2 cellular contexts compared by ENCODE assay signal in the genomic region with DNA sequence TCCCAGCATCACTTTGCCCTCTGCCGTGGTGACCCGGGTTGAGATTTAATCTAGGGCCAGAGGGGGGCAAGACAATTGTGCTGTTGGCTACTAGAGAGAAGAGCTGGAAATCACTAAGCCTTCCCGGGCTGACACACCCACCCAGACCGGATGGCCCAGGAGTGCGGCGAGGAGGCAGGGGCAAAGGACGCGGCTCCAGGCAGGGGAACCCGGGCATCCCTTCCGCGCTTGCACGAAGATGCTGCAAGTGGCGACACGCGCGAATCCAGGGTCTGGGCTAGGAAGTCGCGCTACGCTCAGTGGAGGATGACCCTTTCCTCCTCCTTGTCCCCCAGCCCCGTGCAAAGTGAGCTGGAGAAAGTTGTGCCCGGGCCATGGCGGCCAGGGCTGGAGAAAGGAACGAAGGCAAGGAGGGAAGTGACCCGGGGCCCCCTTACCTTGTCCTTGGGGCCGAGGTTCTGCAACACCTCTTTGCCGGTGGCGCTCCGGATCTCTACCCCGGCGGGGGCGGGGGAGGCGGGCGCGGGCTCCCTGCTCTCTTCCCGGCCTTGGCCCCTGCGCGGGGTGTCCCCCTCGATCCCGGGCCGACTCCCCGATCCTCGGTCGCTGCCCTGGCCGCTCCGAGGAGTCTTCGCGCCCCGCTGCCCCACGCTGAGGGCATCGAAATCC.
TF ChIP-seq lines count a peak whose summit lies in the region.

No MANE protein-coding gene starts in this region.

TF ChIP-seq in liver, 16 proteins besides CTCF, POLR2A, EP300 and RAD21 (continued from another document):
- TF ChIP-seq EGR1 (IDR thresholded peaks at IDR 0.05; ENCODE audit: low read depth in 2 of 2) (no peak), JUND (IDR thresholded peaks at IDR 0.05) (no peak), FOXA2 (IDR thresholded peaks at IDR 0.05) (no peak), RXRA (IDR thresholded peaks at IDR 0.05) (no peak), TAF1 (conservative IDR thresholded peaks at IDR 0.05) (no peak), HNF4A (conservative IDR thresholded peaks at IDR 0.05) (no peak), NR2F2 (IDR thresholded peaks at IDR 0.05) (no peak), FOXA1 (IDR thresholded peaks at IDR 0.05) (no peak), YY1 (IDR thresholded peaks at IDR 0.05) (no peak), HNF4G (IDR thresholded peaks at IDR 0.05) (no peak), SP1 (IDR thresholded peaks at IDR 0.05) (no peak)
- TF ChIP-seq, protein P1, sequence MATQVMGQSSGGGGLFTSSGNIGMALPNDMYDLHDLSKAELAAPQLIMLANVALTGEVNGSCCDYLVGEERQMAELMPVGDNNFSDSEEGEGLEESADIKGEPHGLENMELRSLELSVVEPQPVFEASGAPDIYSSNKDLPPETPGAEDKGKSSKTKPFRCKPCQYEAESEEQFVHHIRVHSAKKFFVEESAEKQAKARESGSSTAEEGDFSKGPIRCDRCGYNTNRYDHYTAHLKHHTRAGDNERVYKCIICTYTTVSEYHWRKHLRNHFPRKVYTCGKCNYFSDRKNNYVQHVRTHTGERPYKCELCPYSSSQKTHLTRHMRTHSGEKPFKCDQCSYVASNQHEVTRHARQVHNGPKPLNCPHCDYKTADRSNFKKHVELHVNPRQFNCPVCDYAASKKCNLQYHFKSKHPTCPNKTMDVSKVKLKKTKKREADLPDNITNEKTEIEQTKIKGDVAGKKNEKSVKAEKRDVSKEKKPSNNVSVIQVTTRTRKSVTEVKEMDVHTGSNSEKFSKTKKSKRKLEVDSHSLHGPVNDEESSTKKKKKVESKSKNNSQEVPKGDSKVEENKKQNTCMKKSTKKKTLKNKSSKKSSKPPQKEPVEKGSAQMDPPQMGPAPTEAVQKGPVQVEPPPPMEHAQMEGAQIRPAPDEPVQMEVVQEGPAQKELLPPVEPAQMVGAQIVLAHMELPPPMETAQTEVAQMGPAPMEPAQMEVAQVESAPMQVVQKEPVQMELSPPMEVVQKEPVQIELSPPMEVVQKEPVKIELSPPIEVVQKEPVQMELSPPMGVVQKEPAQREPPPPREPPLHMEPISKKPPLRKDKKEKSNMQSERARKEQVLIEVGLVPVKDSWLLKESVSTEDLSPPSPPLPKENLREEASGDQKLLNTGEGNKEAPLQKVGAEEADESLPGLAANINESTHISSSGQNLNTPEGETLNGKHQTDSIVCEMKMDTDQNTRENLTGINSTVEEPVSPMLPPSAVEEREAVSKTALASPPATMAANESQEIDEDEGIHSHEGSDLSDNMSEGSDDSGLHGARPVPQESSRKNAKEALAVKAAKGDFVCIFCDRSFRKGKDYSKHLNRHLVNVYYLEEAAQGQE (IDR thresholded peaks at IDR 0.05) = no peak
- TF ChIP-seq, protein P2, sequence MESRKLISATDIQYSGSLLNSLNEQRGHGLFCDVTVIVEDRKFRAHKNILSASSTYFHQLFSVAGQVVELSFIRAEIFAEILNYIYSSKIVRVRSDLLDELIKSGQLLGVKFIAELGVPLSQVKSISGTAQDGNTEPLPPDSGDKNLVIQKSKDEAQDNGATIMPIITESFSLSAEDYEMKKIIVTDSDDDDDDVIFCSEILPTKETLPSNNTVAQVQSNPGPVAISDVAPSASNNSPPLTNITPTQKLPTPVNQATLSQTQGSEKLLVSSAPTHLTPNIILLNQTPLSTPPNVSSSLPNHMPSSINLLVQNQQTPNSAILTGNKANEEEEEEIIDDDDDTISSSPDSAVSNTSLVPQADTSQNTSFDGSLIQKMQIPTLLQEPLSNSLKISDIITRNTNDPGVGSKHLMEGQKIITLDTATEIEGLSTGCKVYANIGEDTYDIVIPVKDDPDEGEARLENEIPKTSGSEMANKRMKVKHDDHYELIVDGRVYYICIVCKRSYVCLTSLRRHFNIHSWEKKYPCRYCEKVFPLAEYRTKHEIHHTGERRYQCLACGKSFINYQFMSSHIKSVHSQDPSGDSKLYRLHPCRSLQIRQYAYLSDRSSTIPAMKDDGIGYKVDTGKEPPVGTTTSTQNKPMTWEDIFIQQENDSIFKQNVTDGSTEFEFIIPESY (IDR thresholded peaks at IDR 0.05) = no peak
- TF ChIP-seq, protein P3, sequence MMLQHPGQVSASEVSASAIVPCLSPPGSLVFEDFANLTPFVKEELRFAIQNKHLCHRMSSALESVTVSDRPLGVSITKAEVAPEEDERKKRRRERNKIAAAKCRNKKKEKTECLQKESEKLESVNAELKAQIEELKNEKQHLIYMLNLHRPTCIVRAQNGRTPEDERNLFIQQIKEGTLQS (IDR thresholded peaks at IDR 0.05) = no peak
- TF ChIP-seq, protein P4, sequence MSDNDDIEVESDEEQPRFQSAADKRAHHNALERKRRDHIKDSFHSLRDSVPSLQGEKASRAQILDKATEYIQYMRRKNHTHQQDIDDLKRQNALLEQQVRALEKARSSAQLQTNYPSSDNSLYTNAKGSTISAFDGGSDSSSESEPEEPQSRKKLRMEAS (IDR thresholded peaks at IDR 0.05) = no peak

TF ChIP-seq in HepG2, 621 proteins besides CTCF, POLR2A, EP300 and RAD21:
- TF ChIP-seq ZNF598 (CRISPR knock-in tag; IDR thresholded peaks at IDR 0.05; ENCODE audit: borderline replicate concordance) = no peak
- no peak for TF ChIP-seq PRMT3 (CRISPR knock-in tag; IDR thresholded peaks at IDR 0.05; ENCODE audit: borderline replicate concordance, low read depth)
- no peak for TF ChIP-seq ZNF564 (CRISPR knock-in tag; IDR thresholded peaks at IDR 0.05)
- no peak for TF ChIP-seq NAIF1 (CRISPR knock-in tag; IDR thresholded peaks at IDR 0.05; ENCODE audit: borderline replicate concordance)
- no peak for TF ChIP-seq ZNF552 (CRISPR knock-in tag; IDR thresholded peaks at IDR 0.05; ENCODE audit: borderline replicate concordance)
- no peak for TF ChIP-seq SMYD3 (CRISPR knock-in tag; IDR thresholded peaks at IDR 0.05)
- TF ChIP-seq ZNF530 (CRISPR knock-in tag; IDR thresholded peaks at IDR 0.05; ENCODE audit: low read depth) = no peak
- TF ChIP-seq, protein P5, sequence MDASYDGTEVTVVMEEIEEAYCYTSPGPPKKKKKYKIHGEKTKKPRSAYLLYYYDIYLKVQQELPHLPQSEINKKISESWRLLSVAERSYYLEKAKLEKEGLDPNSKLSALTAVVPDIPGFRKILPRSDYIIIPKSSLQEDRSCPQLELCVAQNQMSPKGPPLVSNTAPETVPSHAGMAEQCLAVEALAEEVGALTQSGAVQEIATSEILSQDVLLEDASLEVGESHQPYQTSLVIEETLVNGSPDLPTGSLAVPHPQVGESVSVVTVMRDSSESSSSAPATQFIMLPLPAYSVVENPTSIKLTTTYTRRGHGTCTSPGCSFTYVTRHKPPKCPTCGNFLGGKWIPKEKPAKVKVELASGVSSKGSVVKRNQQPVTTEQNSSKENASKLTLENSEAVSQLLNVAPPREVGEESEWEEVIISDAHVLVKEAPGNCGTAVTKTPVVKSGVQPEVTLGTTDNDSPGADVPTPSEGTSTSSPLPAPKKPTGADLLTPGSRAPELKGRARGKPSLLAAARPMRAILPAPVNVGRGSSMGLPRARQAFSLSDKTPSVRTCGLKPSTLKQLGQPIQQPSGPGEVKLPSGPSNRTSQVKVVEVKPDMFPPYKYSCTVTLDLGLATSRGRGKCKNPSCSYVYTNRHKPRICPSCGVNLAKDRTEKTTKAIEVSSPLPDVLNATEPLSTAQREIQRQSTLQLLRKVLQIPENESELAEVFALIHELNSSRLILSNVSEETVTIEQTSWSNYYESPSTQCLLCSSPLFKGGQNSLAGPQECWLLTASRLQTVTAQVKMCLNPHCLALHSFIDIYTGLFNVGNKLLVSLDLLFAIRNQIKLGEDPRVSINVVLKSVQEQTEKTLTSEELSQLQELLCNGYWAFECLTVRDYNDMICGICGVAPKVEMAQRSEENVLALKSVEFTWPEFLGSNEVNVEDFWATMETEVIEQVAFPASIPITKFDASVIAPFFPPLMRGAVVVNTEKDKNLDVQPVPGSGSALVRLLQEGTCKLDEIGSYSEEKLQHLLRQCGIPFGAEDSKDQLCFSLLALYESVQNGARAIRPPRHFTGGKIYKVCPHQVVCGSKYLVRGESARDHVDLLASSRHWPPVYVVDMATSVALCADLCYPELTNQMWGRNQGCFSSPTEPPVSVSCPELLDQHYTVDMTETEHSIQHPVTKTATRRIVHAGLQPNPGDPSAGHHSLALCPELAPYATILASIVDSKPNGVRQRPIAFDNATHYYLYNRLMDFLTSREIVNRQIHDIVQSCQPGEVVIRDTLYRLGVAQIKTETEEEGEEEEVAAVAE (CRISPR knock-in tag; IDR thresholded peaks at IDR 0.05; ENCODE audit: borderline replicate concordance) = no peak
- no peak for TF ChIP-seq ZFP36 (IDR thresholded peaks at IDR 0.05; ENCODE audit: borderline replicate concordance, low read depth, low read length, partially characterized antibody)
- TF ChIP-seq, protein P6, sequence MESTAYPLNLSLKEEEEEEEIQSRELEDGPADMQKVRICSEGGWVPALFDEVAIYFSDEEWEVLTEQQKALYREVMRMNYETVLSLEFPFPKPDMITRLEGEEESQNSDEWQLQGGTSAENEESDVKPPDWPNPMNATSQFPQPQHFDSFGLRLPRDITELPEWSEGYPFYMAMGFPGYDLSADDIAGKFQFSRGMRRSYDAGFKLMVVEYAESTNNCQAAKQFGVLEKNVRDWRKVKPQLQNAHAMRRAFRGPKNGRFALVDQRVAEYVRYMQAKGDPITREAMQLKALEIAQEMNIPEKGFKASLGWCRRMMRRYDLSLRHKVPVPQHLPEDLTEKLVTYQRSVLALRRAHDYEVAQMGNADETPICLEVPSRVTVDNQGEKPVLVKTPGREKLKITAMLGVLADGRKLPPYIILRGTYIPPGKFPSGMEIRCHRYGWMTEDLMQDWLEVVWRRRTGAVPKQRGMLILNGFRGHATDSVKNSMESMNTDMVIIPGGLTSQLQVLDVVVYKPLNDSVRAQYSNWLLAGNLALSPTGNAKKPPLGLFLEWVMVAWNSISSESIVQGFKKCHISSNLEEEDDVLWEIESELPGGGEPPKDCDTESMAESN (CRISPR knock-in tag; conservative IDR thresholded peaks at IDR 0.05) = no peak
- no peak for TF ChIP-seq NFE2L2 (IDR thresholded peaks at IDR 0.05; ENCODE audit: low read length)
- TF ChIP-seq, protein P7, sequence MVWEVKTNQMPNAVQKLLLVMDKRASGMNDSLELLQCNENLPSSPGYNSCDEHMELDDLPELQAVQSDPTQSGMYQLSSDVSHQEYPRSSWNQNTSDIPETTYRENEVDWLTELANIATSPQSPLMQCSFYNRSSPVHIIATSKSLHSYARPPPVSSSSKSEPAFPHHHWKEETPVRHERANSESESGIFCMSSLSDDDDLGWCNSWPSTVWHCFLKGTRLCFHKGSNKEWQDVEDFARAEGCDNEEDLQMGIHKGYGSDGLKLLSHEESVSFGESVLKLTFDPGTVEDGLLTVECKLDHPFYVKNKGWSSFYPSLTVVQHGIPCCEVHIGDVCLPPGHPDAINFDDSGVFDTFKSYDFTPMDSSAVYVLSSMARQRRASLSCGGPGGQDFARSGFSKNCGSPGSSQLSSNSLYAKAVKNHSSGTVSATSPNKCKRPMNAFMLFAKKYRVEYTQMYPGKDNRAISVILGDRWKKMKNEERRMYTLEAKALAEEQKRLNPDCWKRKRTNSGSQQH (CRISPR knock-in tag; IDR thresholded peaks at IDR 0.05; ENCODE audit: low read depth) = no peak
